ENCODE assay signal across 1 cellular context in the genomic region with DNA sequence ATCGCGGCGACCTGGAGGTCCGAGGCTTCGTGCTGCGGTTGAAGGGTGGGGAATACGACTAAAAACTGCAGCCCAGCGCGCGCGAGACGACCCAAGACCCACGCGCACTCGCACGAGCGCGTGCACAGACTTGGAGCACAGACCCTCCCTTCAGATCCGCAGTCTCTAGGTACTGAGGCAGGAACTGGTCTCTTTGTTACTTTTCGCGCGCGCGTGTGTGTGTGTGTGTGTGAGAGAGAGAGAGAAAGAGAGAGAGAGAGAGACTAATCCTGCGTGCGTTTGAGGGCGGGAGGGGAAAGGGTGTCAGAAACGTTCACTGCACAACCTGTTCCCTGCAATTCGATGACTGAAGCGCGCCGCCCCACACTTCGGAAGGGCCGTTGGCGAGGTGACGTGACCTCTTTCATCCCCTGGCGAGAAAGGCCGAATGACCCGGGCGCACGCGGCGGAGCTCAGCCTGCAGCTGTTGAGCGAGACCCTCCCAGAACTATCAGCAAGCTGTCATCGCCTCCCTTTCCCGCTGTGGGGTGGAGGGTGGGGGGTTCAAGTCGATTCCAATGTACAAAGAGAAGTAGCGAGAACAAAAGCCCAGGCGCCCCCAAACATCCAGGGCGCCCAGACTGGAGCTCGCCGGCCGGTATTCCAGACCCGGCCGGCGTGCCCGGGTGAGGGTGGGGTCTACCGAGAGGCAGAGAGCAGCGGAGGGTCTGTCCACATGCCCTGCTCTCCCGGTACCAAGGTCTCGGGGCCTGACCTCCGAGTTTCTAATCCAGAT.
TF ChIP-seq lines count a peak whose summit lies in the region.

No MANE protein-coding gene starts in this region.

TF ChIP-seq in K562, 482 proteins besides CTCF, POLR2A, EP300 and RAD21 (continued from another document and continues in another):
- TF ChIP-seq, protein P1, sequence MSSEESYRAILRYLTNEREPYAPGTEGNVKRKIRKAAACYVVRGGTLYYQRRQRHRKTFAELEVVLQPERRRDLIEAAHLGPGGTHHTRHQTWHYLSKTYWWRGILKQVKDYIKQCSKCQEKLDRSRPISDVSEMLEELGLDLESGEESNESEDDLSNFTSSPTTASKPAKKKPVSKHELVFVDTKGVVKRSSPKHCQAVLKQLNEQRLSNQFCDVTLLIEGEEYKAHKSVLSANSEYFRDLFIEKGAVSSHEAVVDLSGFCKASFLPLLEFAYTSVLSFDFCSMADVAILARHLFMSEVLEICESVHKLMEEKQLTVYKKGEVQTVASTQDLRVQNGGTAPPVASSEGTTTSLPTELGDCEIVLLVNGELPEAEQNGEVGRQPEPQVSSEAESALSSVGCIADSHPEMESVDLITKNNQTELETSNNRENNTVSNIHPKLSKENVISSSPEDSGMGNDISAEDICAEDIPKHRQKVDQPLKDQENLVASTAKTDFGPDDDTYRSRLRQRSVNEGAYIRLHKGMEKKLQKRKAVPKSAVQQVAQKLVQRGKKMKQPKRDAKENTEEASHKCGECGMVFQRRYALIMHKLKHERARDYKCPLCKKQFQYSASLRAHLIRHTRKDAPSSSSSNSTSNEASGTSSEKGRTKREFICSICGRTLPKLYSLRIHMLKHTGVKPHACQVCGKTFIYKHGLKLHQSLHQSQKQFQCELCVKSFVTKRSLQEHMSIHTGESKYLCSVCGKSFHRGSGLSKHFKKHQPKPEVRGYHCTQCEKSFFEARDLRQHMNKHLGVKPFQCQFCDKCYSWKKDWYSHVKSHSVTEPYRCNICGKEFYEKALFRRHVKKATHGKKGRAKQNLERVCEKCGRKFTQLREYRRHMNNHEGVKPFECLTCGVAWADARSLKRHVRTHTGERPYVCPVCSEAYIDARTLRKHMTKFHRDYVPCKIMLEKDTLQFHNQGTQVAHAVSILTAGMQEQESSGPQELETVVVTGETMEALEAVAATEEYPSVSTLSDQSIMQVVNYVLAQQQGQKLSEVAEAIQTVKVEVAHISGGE (CRISPR knock-in tag; IDR thresholded peaks at IDR 0.05), result no peak
- no peak for TF ChIP-seq ZNF165 (CRISPR knock-in tag; IDR thresholded peaks at IDR 0.05; ENCODE audit: borderline replicate concordance)
- no peak for TF ChIP-seq RBM39 (optimal IDR thresholded peaks at IDR 0.05; ENCODE audit: low read depth, low read length)
- TF ChIP-seq ATF1 (CRISPR knock-in tag; IDR thresholded peaks at IDR 0.05), result no peak
- peak; percentile 60 for TF ChIP-seq ATF1 (tag; IDR thresholded peaks at IDR 0.05)
- TF ChIP-seq HDGF (IDR thresholded peaks at IDR 0.05), result no peak
- no peak for TF ChIP-seq GTF2F1 (IDR thresholded peaks at IDR 0.05; ENCODE audit: low read depth, low read length)
- TF ChIP-seq ZBTB7A (IDR thresholded peaks at IDR 0.05; ENCODE audit: borderline replicate concordance, control insufficient read depth, low read depth, low read length), result no peak; the same call in 1 of the 2 replicates
- TF ChIP-seq ELF4 (CRISPR knock-in tag; IDR thresholded peaks at IDR 0.05), result no peak
- TF ChIP-seq, protein P2, sequence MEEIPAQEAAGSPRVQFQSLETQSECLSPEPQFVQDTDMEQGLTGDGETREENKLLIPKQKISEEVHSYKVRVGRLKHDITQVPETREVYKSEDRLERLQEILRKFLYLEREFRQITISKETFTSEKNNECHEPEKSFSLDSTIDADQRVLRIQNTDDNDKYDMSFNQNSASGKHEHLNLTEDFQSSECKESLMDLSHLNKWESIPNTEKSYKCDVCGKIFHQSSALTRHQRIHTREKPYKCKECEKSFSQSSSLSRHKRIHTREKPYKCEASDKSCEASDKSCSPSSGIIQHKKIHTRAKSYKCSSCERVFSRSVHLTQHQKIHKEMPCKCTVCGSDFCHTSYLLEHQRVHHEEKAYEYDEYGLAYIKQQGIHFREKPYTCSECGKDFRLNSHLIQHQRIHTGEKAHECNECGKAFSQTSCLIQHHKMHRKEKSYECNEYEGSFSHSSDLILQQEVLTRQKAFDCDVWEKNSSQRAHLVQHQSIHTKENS (CRISPR knock-in tag; IDR thresholded peaks at IDR 0.05), result no peak
- TF ChIP-seq ZNF133 (CRISPR knock-in tag; IDR thresholded peaks at IDR 0.05), result no peak
- TF ChIP-seq, protein P3, sequence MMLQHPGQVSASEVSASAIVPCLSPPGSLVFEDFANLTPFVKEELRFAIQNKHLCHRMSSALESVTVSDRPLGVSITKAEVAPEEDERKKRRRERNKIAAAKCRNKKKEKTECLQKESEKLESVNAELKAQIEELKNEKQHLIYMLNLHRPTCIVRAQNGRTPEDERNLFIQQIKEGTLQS (IDR thresholded peaks at IDR 0.05), result 0 out of 2 replicates have a peak, but pooled peaks have one; percentile 6
- TF ChIP-seq, protein P3 (CRISPR knock-in tag; conservative IDR thresholded peaks at IDR 0.05), result no peak
- TF ChIP-seq, protein P4, sequence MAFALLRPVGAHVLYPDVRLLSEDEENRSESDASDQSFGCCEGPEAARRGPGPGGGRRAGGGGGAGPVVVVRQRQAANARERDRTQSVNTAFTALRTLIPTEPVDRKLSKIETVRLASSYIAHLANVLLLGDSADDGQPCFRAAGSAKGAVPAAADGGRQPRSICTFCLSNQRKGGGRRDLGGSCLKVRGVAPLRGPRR (CRISPR knock-in tag; IDR thresholded peaks at IDR 0.05), result no peak
- no peak for TF ChIP-seq ZNF79 (CRISPR knock-in tag; IDR thresholded peaks at IDR 0.05; ENCODE audit: low read depth)
- TF ChIP-seq SREBF1 (IDR thresholded peaks at IDR 0.05; ENCODE audit: borderline replicate concordance, low read depth, low read length), result no peak
- no peak for TF ChIP-seq ELF2 (CRISPR knock-in tag; IDR thresholded peaks at IDR 0.05)
- TF ChIP-seq BRCA1 (IDR thresholded peaks at IDR 0.05), result no peak
- TF ChIP-seq BRCA1 (CRISPR knock-in tag; IDR thresholded peaks at IDR 0.05), result no peak
- no peak for TF ChIP-seq KDM1A (IDR thresholded peaks at IDR 0.05)
- TF ChIP-seq CHCHD3 (CRISPR knock-in tag; IDR thresholded peaks at IDR 0.05), result no peak
- TF ChIP-seq KHSRP (IDR thresholded peaks at IDR 0.05), result no peak
- no peak for TF ChIP-seq GABPA (tag; conservative IDR thresholded peaks at IDR 0.05; ENCODE audit: low read depth)
- no peak for TF ChIP-seq PTTG1 (tag; IDR thresholded peaks at IDR 0.05; ENCODE audit: low read depth)
- TF ChIP-seq STAG1 (CRISPR knock-in tag; IDR thresholded peaks at IDR 0.05; ENCODE audit: borderline replicate concordance), result no peak
- TF ChIP-seq, protein P5, sequence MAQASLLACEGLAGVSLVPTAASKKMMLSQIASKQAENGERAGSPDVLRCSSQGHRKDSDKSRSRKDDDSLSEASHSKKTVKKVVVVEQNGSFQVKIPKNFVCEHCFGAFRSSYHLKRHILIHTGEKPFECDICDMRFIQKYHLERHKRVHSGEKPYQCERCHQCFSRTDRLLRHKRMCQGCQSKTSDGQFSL (CRISPR knock-in tag; IDR thresholded peaks at IDR 0.05), result peak; percentile 79
- TF ChIP-seq, protein P5 (tag; IDR thresholded peaks at IDR 0.05), result no peak
- TF ChIP-seq FOS (IDR thresholded peaks at IDR 0.05; ENCODE audit: extremely low read depth, insufficient read length), result no peak
- no peak for TF ChIP-seq NFIX (CRISPR knock-in tag; IDR thresholded peaks at IDR 0.05; ENCODE audit: low read depth)
- TF ChIP-seq YBX1 (IDR thresholded peaks at IDR 0.05), result no peak
- TF ChIP-seq RBM15 (IDR thresholded peaks at IDR 0.05; ENCODE audit: insufficient read depth, low read length), result no peak
- TF ChIP-seq, protein P6, sequence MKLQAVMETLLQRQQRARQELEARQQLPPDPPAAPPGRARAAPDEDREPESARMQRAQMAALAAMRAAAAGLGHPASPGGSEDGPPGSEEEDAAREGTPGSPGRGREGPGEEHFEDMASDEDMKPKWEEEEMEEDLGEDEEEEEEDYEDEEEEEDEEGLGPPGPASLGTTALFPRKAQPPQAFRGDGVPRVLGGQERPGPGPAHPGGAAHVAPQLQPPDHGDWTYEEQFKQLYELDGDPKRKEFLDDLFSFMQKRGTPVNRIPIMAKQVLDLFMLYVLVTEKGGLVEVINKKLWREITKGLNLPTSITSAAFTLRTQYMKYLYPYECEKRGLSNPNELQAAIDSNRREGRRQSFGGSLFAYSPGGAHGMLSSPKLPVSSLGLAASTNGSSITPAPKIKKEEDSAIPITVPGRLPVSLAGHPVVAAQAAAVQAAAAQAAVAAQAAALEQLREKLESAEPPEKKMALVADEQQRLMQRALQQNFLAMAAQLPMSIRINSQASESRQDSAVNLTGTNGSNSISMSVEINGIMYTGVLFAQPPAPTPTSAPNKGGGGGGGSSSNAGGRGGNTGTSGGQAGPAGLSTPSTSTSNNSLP (IDR thresholded peaks at IDR 0.05; ENCODE audit: borderline replicate concordance, low read depth, low read length), result no peak
- no peak for TF ChIP-seq JUNB (CRISPR knock-in tag; conservative IDR thresholded peaks at IDR 0.05)
- peak; percentile 63; the same call in 1 of the 2 replicates for TF ChIP-seq ZEB2 (IDR thresholded peaks at IDR 0.05)
- TF ChIP-seq, protein P7, sequence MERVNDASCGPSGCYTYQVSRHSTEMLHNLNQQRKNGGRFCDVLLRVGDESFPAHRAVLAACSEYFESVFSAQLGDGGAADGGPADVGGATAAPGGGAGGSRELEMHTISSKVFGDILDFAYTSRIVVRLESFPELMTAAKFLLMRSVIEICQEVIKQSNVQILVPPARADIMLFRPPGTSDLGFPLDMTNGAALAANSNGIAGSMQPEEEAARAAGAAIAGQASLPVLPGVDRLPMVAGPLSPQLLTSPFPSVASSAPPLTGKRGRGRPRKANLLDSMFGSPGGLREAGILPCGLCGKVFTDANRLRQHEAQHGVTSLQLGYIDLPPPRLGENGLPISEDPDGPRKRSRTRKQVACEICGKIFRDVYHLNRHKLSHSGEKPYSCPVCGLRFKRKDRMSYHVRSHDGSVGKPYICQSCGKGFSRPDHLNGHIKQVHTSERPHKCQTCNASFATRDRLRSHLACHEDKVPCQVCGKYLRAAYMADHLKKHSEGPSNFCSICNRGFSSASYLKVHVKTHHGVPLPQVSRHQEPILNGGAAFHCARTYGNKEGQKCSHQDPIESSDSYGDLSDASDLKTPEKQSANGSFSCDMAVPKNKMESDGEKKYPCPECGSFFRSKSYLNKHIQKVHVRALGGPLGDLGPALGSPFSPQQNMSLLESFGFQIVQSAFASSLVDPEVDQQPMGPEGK (CRISPR knock-in tag; IDR thresholded peaks at IDR 0.05; ENCODE audit: borderline replicate concordance), result no peak
- TF ChIP-seq, protein P8, sequence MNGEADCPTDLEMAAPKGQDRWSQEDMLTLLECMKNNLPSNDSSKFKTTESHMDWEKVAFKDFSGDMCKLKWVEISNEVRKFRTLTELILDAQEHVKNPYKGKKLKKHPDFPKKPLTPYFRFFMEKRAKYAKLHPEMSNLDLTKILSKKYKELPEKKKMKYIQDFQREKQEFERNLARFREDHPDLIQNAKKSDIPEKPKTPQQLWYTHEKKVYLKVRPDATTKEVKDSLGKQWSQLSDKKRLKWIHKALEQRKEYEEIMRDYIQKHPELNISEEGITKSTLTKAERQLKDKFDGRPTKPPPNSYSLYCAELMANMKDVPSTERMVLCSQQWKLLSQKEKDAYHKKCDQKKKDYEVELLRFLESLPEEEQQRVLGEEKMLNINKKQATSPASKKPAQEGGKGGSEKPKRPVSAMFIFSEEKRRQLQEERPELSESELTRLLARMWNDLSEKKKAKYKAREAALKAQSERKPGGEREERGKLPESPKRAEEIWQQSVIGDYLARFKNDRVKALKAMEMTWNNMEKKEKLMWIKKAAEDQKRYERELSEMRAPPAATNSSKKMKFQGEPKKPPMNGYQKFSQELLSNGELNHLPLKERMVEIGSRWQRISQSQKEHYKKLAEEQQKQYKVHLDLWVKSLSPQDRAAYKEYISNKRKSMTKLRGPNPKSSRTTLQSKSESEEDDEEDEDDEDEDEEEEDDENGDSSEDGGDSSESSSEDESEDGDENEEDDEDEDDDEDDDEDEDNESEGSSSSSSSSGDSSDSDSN (IDR thresholded peaks at IDR 0.05; ENCODE audit: borderline replicate concordance in 1 of 2, low read depth in 2 of 2, low read length in 2 of 2), result no peak
- TF ChIP-seq CBFB (CRISPR knock-in tag; IDR thresholded peaks at IDR 0.05), result peak; percentile 34; the same call in 1 of the 2 replicates
- TF ChIP-seq ELF1 (tag; IDR thresholded peaks at IDR 0.05), result no peak
- TF ChIP-seq, protein P9, sequence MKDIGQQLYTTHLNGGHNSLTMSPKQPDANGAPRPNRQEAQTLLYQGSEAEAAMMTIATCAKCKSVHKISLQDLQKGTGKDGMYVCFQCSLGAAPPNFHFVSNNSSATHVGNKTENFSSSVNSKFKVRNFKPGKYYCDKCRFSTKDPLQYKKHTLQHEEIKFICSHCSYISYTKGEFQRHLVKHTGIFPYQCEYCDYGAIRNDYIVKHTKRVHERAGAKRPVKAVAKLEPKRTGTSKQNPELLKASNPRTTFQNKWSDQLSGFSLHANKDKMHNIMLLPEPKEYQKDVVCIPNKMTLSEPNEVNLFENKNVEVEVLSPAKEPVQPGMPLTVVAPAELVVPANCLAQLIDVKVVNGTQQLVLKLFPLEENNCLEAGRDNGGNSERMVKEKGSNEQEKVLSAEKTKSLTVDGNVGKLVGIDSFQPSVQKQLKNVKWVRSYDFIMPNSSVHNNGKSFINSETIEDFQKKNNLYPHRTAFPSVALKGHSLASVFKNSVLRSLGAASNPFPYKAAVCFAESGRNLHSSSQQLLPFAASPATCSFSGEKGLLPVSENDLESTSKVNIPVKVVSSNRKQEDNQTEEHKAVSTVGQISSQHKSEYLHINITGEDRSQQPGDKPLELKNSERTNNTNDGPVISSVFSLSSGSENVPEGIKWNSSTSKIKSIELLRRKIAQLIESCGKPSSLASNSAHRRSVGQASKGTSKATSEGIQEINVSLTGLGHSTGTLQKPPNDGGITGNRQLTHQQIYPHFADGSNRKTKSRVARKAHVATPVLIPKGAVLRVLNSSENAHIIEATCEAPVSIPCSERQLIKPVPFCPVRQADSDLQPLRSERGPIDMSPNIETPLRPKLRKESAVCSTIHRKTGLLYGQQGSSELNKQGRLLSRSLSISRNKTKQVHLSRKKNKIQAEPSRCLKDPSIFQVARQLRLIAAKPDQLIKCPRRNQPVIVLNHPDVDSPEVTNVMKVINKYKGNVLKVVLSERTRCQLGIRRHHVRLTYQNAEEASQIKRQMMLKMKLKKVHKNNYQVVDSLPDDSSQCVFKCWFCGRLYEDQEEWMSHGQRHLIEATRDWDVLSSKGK (CRISPR knock-in tag; IDR thresholded peaks at IDR 0.05), result no peak
- TF ChIP-seq MYNN (IDR thresholded peaks at IDR 0.05), result no peak
- no peak for TF ChIP-seq MYNN (CRISPR knock-in tag; IDR thresholded peaks at IDR 0.05)
- no peak for TF ChIP-seq SUPT5H (IDR thresholded peaks at IDR 0.05)
- no peak for TF ChIP-seq MEF2A (IDR thresholded peaks at IDR 0.05; ENCODE audit: control insufficient read depth, low read depth, low read length)
- no peak for TF ChIP-seq GTF2A2 (tag; IDR thresholded peaks at IDR 0.05)
- 0 out of 4 replicates have a peak, but pooled peaks of 1 of the 2 experiments have one; percentile 21 for TF ChIP-seq TRIM24 (IDR thresholded peaks at IDR 0.05)
